In the genomic region with DNA sequence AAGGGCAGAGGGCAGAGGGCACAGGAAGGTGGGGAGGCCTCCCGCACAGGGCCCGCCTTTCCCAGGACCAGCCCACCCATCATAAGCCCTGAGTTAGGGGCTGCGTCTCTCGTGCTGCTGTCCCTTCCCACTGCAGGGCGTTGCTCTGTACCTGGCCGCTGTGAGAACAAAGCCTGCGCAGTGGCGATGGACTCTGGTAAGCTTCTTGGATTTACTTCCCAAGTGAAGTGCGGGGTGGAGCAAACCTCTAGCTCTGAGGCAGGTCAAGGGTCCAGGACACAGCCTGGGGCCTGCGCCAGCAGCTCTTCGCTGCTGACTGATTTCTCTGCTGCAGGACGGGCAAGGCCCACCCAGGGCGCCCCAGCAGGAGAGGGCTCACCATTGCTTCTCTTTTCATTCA, we compare ENCODE assay signal across 35 cellular contexts. TPM values are rescaled to one million over a fixed set of nuclear protein-coding genes. Genes with fewer than 3 reads are reported as not detected.
"Had no signal": no experiment of that assay in that cellular context is flagged by ENCODE, and none has a peak within 500 bp of the region (broad histone marks: within the 10 kb centered on the region; RNA-seq: fewer than 3 reads in every experiment).

No MANE protein-coding gene starts in this region.

- H3K4me2 ChIP-seq: SK-N-SH had no signal

- H3K27ac Mint-ChIP-seq: activated CD4-positive, alpha-beta T cell treated with anti-CD3 and anti-CD28 coated beads, Interleukin-2, amount 10 ng/mL, durations not matched to agents 24 days and 14 days; activated CD8-positive, alpha-beta T cell treated with anti-CD3 and anti-CD28 coated beads for 36 hours; activated T-cell treated with anti-CD3 and anti-CD28 coated beads, Interleukin-2, amount 50 U/mL, for 72 hours; activated T-helper 2 cell treated with anti-CD3 and anti-CD28 coated beads, Interferon-gamma antibody, Interleukin-2, Interleukin-4, amounts not matched to agents 10 μg/mL and 5 μg/mL and 100 μg/mL, durations not matched to agents 14 hours and 24 hours and 36 hours; T-cell; T-helper 17 cell had no signal

- H3K9me3 ChIP-seq: adrenal gland, body of pancreas, breast epithelium, Peyer's patch, SJSA1, SK-N-SH had no signal

- H3K9ac ChIP-seq: SK-N-SH had no signal

- H3K4me3 Mint-ChIP-seq: activated CD4-positive, alpha-beta T cell treated with anti-CD3 and anti-CD28 coated beads, Interleukin-2, amount 10 ng/mL, durations not matched to agents 24 days and 14 days; activated CD8-positive, alpha-beta T cell treated with anti-CD3 and anti-CD28 coated beads for 36 hours; activated T-cell treated with anti-CD3 and anti-CD28 coated beads, Interleukin-2, amount 50 U/mL, for 72 hours; T-cell; T-helper 17 cell had no signal

- H3K27me3 ChIP-seq: adrenal gland, body of pancreas, breast epithelium, Peyer's patch, SJSA1 had no signal

- H3K9me3 Mint-ChIP-seq: activated CD4-positive, alpha-beta T cell treated with anti-CD3 and anti-CD28 coated beads, Interleukin-2, amount 10 ng/mL, durations not matched to agents 24 days and 14 days; activated CD8-positive, alpha-beta T cell treated with anti-CD3 and anti-CD28 coated beads for 36 hours; activated naive CD4-positive, alpha-beta T cell treated with anti-CD3 and anti-CD28 coated beads, Interleukin-2, amount 50 U/mL, for 72 hours; activated T-cell treated with anti-CD3 and anti-CD28 coated beads, Interleukin-2, amount 50 U/mL, for 72 hours; activated T-helper 2 cell treated with anti-CD3 and anti-CD28 coated beads, Interferon-gamma antibody, Interleukin-2, Interleukin-4, amounts not matched to agents 10 μg/mL and 5 μg/mL and 100 μg/mL, durations not matched to agents 14 hours and 24 hours and 36 hours; T-cell had no signal

- H3K27ac ChIP-seq: adrenal gland, body of pancreas, breast epithelium, Peyer's patch, SJSA1 had no signal

- H3K4me1 Mint-ChIP-seq: activated CD4-positive, alpha-beta T cell treated with anti-CD3 and anti-CD28 coated beads, Interleukin-2, amount 10 ng/mL, durations not matched to agents 24 days and 14 days; T-cell; T-helper 17 cell had no signal

- H3K4me3 ChIP-seq: adrenal gland, body of pancreas, breast epithelium, Peyer's patch, SJSA1 had no signal

- H3K4me1 ChIP-seq: adrenal gland, body of pancreas, breast epithelium, Peyer's patch had no signal

- H3K27me3 Mint-ChIP-seq: activated CD4-positive, alpha-beta T cell treated with anti-CD3 and anti-CD28 coated beads, Interleukin-2, amount 10 ng/mL, durations not matched to agents 24 days and 14 days; activated CD8-positive, alpha-beta T cell treated with anti-CD3 and anti-CD28 coated beads for 36 hours; T-cell; T-helper 17 cell had no signal

- ATAC-seq: activated CD8-positive, alpha-beta T cell treated with anti-CD3 and anti-CD28 coated beads for 36 hours; activated naive CD4-positive, alpha-beta T cell treated with anti-CD3 and anti-CD28 coated beads, Interleukin-2, amount 50 U/mL, for 72 hours; activated T-cell treated with anti-CD3 and anti-CD28 coated beads, Interleukin-2, amount 50 U/mL, for 72 hours; body of pancreas; PC-3; T-cell; T-helper 17 cell had no signal

- H3K36me3 ChIP-seq: adrenal gland, breast epithelium, SJSA1 had no signal

- DNase-seq: activated CD4-positive, alpha-beta T cell treated with anti-CD3 and anti-CD28 coated beads, Interleukin-2, amount 10 ng/mL, durations not matched to agents 24 days and 14 days; activated CD4-positive, alpha-beta T cell treated with anti-CD3 and anti-CD28 coated beads, Interleukin-2, amount 50 U/mL, for 4 hours; activated CD8-positive, alpha-beta T cell treated with anti-CD3 and anti-CD28 coated beads for 36 hours; activated gamma-delta T cell; activated naive CD4-positive, alpha-beta T cell treated with Interleukin-2 at 50 U/mL for 16 hours; activated T-cell treated with anti-CD3 and anti-CD28 coated beads, Interleukin-2, amount 50 U/mL, for 1 hour; activated T-cell treated with anti-CD3 and anti-CD28 coated beads, Interleukin-2, amount 50 U/mL, for 72 hours; adrenal gland; body of pancreas; MM.1S; MV-4-11; NCI-H1092; NCI-H1436 treated with DMSO at 0.1 percent for 48 hours; NCI-H1694 treated with DMSO at 0.1 percent for 48 hours; NCI-H2029 treated with DMSO at 0.1 percent for 48 hours; NCI-H2107; NCI-H2171; NCI-H510A; NCI-H526; NCI-H748 treated with DMSO at 0.1 percent for 48 hours; NK-92 treated with Interleukin-12 subunit alpha and Interleukin-12 subunit beta, amount 100 ng/mL, for 24 hours; PC-3; Peyer's patch; RPMI8226; SHP77 treated with DMSO at 0.1 percent for 48 hours; SK-N-SH; T-cell; T-helper 17 cell; T-helper 9 cell had no signal

RNA-seq across cellular contexts. Expression of a gene that starts 23.9 kb away (rescaled TPM):
- total RNA-seq: cardiac septum, LHCN-M2, SJSA1, T-cell, T-helper 17 cell had no signal
- polyA plus RNA-seq: SK-N-SH had no signal
